Comparison of ENCODE assay signal across 22 cellular contexts in genomic region chr2:241974851-241975592, GRCh38.
"Had no signal": no experiment of that assay in that cellular context is flagged by ENCODE, and none has a peak within 500 bp of the region (broad histone marks: within the 10 kb centered on the region; RNA-seq: fewer than 3 reads in every experiment).

No MANE protein-coding gene starts in this region.

- H3K79me2 ChIP-seq: hepatocyte had no signal

- H3K27ac Mint-ChIP-seq: progenitor cell of endocrine pancreas; stimulated activated naive B cell treated with anti-CD40 and anti-IgM and Interleukin-4, amounts not matched to agents 10 μg/mL and 1 μg/mL and 100 μg/mL, for 72 hours had no signal

- H2AFZ ChIP-seq: hepatocyte had no signal

- H3K27me3 Mint-ChIP-seq: naive thymus-derived CD8-positive, alpha-beta T cell; progenitor cell of endocrine pancreas; stimulated activated naive B cell treated with anti-CD40 and anti-IgM and Interleukin-4, amounts not matched to agents 10 μg/mL and 1 μg/mL and 100 μg/mL, for 72 hours had no signal

- DNase-seq: colonic mucosa; dermis blood vessel endothelial cell; erythroblast; kidney; left colon; left ventricle myocardium superior; mucosa of descending colon; naive thymus-derived CD8-positive, alpha-beta T cell; nucleus accumbens; ovary; right cardiac atrium; stimulated activated CD4-positive, alpha-beta T cell treated with anti-CD3 and anti-CD28 coated beads, Interleukin-15, amount 100 ng/mL, for 24 hours; stimulated activated CD4-positive, alpha-beta T cell treated with anti-CD3 and anti-CD28 coated beads, Interleukin-1b, Interleukin-23, amount 100 ng/mL, for 48 hours; stimulated activated CD4-positive, alpha-beta T cell treated with anti-CD3 and anti-CD28 coated beads, Interleukin-4, amount 100 ng/mL, for 24 hours; stimulated activated naive B cell treated with anti-CD40 and anti-IgM and Interleukin-4, amounts not matched to agents 10 μg/mL and 1 μg/mL and 100 μg/mL, for 72 hours; stomach; substantia nigra; transverse colon had no signal

- ATAC-seq: foreskin keratinocyte; left colon; left ventricle myocardium superior; mucosa of descending colon; naive thymus-derived CD8-positive, alpha-beta T cell; stimulated activated naive B cell treated with anti-CD40 and anti-IgM and Interleukin-4, amounts not matched to agents 10 μg/mL and 1 μg/mL and 100 μg/mL, for 72 hours had no signal

- H3K4me2 ChIP-seq: hepatocyte had no signal

- H3K4me3 Mint-ChIP-seq: naive thymus-derived CD8-positive, alpha-beta T cell; stimulated activated naive B cell treated with anti-CD40 and anti-IgM and Interleukin-4, amounts not matched to agents 10 μg/mL and 1 μg/mL and 100 μg/mL, for 72 hours had no signal

- H3K9me3 ChIP-seq: colonic mucosa, mucosa of descending colon, ovary, thoracic aorta, transverse colon had no signal

- H3K27ac ChIP-seq: colonic mucosa, foreskin keratinocyte, hepatocyte, ovary, stomach, thoracic aorta, transverse colon had no signal

- H3K36me3 ChIP-seq: colonic mucosa, ovary, thoracic aorta, transverse colon had no signal

- H3K4me3 ChIP-seq: colonic mucosa, hepatocyte, mucosa of descending colon, ovary, stomach, thoracic aorta, transverse colon had no signal

- H3K4me1 ChIP-seq: colonic mucosa, foreskin keratinocyte, stomach, transverse colon had no signal

- H3K27me3 ChIP-seq: colonic mucosa, foreskin keratinocyte, hepatocyte, ovary, stomach, transverse colon had no signal
